In genomic region chr3:103410231-103410630, GRCh38 we compare ENCODE assay signal across 18 cellular contexts.
A peak's percentile ranks its signal among the peaks of the same experiment; 100 is the strongest.
DNase-seq lines count a peak whose midpoint lies in the region; ATAC-seq and TF ChIP-seq lines count a peak whose summit lies in the region.
"Had no signal": no experiment of that assay in that cellular context is flagged by ENCODE, and none has a peak within 500 bp of the region (broad histone marks: within the 10 kb centered on the region; RNA-seq: fewer than 3 reads in every experiment).

No MANE protein-coding gene starts in this region.

- no peak overlapping the region for H3K9ac ChIP-seq in NT2/D1 (ENCODE audit: insufficient read length, low read depth)

- no peaks in the 10 kb centered on the region for H3K36me3 ChIP-seq in NT2/D1 (ENCODE audit: insufficient read depth, insufficient read length, low read length)
- H3K36me3 ChIP-seq: breast epithelium, Peyer's patch, tibial nerve had no signal

- H3K4me3 ChIP-seq in GM12864 (ENCODE audit: low read depth, low read length) (no peak overlapping the region), NT2/D1 (ENCODE audit: insufficient read length, low read depth) (no peak overlapping the region), epithelial cell of esophagus (ENCODE audit: low read length) (no peak overlapping the region)
- H3K4me3 ChIP-seq: breast epithelium, Peyer's patch, psoas muscle, tibial nerve had no signal

- DNase-seq in GM12864 (ENCODE audit: low read depth) (no peak), NT2/D1 (ENCODE audit: low read depth, low spot score) (peak; percentile 11), epithelial cell of esophagus (ENCODE audit: low read depth) (no peak), NCI-H2107 treated with DMSO at 0.1 percent for 48 hours (lab: John Stamatoyannopoulos, UW; ENCODE audit: unreplicated experiment) (no peak), NCI-H2227 (lab: John Stamatoyannopoulos, UW; ENCODE audit: unreplicated experiment) (no peak), NCI-H774 (lab: John Stamatoyannopoulos, UW) (no peak)
- DNase-seq: activated CD4-positive, alpha-beta T cell treated with anti-CD3 and anti-CD28 coated beads, Interleukin-2, amount 50 U/mL, for 1 hour; DMS79; glutamatergic neuron; HFFc6; NCI-H1092; NCI-H446; Peyer's patch had no signal

- no peaks in the 10 kb centered on the region for H3K9me3 ChIP-seq in NT2/D1 (ENCODE audit: insufficient read depth, low read length)
- H3K9me3 ChIP-seq: breast epithelium, Peyer's patch, tibial nerve had no signal

- H3K27me3 ChIP-seq in NT2/D1 (ENCODE audit: insufficient read depth, insufficient read length): no peaks in the 10 kb centered on the region
- H3K27me3 ChIP-seq: breast epithelium, Peyer's patch, tibial nerve had no signal

- TF ChIP-seq CTCF in 22Rv1 (IDR thresholded peaks at IDR 0.05) (peak; percentile 17; the same call in 1 of the 2 replicates), GM12864 (IDR thresholded peaks at IDR 0.05; ENCODE audit: low read depth, low read length, missing control alignments) (peak; percentile 46), epithelial cell of esophagus (IDR thresholded peaks at IDR 0.05; ENCODE audit: insufficient read depth, low read depth, low read length, missing control alignments) (peak; percentile 3)

- ATAC-seq in HG02678 (IDR thresholded peaks at IDR 0.05; ENCODE audit: unreplicated experiment): no peak
- ATAC-seq: psoas muscle had no signal

- no peak overlapping the region for H3K27ac ChIP-seq in 22Rv1
- H3K27ac ChIP-seq: breast epithelium, Peyer's patch, psoas muscle, tibial nerve had no signal

- no peaks in the 10 kb centered on the region for H3K4me1 ChIP-seq in NT2/D1 (ENCODE audit: insufficient read depth, insufficient read length)
- H3K4me1 ChIP-seq: breast epithelium, Peyer's patch, psoas muscle, tibial nerve had no signal
